In genomic region chr9:123509646-123510045, GRCh38 we compare ENCODE assay signal across 28 cellular contexts.
"Had no signal": no experiment of that assay in that cellular context is flagged by ENCODE, and none has a peak within 500 bp of the region (broad histone marks: within the 10 kb centered on the region; RNA-seq: fewer than 3 reads in every experiment).

No MANE protein-coding gene starts in this region.

- H3K4me3 ChIP-seq: MG63, SJCRH30, SK-N-MC had no signal

- DNase-seq: activated CD4-positive, alpha-beta T cell treated with anti-CD3 and anti-CD28 coated beads, Interleukin-2, amount 10 ng/mL, durations not matched to agents 24 days and 14 days; activated CD4-positive, alpha-beta T cell treated with anti-CD3 and anti-CD28 coated beads, Interleukin-2, amount 50 U/mL, for 4 hours; activated CD8-positive, alpha-beta T cell treated with anti-CD3 and anti-CD28 coated beads for 36 hours; activated effector memory CD4-positive, alpha-beta T cell treated with anti-CD3 and anti-CD28 coated beads, Interleukin-2, amount 50 U/mL, for 16 hours; activated naive CD4-positive, alpha-beta T cell; activated naive CD4-positive, alpha-beta T cell treated with anti-CD3 and anti-CD28 coated beads, Interleukin-2, amount 50 U/mL, for 16 hours; activated naive CD8-positive, alpha-beta T cell treated with anti-CD3 and anti-CD28 coated beads for 36 hours; activated T-cell treated with anti-CD3 and anti-CD28 coated beads, Interleukin-2, amount 50 U/mL, for 1 hour; activated T-cell treated with anti-CD3 and anti-CD28 coated beads, Interleukin-2, amount 50 U/mL, for 72 hours; amniotic stem cell; aorta; brain microvascular endothelial cell; central memory CD4-positive, alpha-beta T cell; Karpas-422; MG63; NCI-H1048; NCI-H1105 treated with DMSO at 0.1 percent for 48 hours; NCI-H1436; NCI-H1694; NCI-H1930; NCI-H2081 treated with DMSO at 0.1 percent for 48 hours; NCI-H345; NCI-H524 treated with DMSO at 0.1 percent for 48 hours; SHP77; SJCRH30 had no signal

- ATAC-seq: activated CD8-positive, alpha-beta T cell treated with anti-CD3 and anti-CD28 coated beads for 36 hours; activated T-cell treated with anti-CD3 and anti-CD28 coated beads, Interleukin-2, amount 50 U/mL, for 72 hours; activated T-helper 17 cell treated with anti-CD3 and anti-CD28 coated beads, Interleukin-2, amount 50 U/mL, for 72 hours; Panc1 had no signal

- H3K27ac ChIP-seq: brain microvascular endothelial cell, SJCRH30, SK-N-MC had no signal
